In genomic region chr16:4361033-4361943, GRCh38 we compare ENCODE assay signal across 12 cellular contexts. TPM values are rescaled to one million over a fixed set of nuclear protein-coding genes. Genes with fewer than 3 reads are reported as not detected.
"Had no signal": no experiment of that assay in that cellular context is flagged by ENCODE, and none has a peak within 500 bp of the region (broad histone marks: within the 10 kb centered on the region; RNA-seq: fewer than 3 reads in every experiment).

No MANE protein-coding gene starts in this region.

- DNase-seq: activated CD4-positive, CD25-positive, alpha-beta regulatory T cell; activated CD8-positive, alpha-beta T cell treated with anti-CD3 and anti-CD28 coated beads, Interleukin-2, amount 10 ng/mL, durations not matched to agents 7 days and 5 days; activated naive CD4-positive, alpha-beta T cell treated with anti-CD3 and anti-CD28 coated beads for 36 hours; activated T-cell treated with anti-CD3 and anti-CD28 coated beads, Interleukin-2, amount 50 U/mL, for 24 hours; adrenal gland; effector memory CD8-positive, alpha-beta T cell; esophagus squamous epithelium; left colon; natural killer cell; stimulated activated naive CD4-positive, alpha-beta T cell; thyroid gland had no signal

- H3K9me3 ChIP-seq: adrenal gland, esophagus squamous epithelium, thyroid gland had no signal

- ATAC-seq: effector memory CD8-positive, alpha-beta T cell had no signal

- H3K4me1 ChIP-seq: adrenal gland had no signal

- H3K4me3 ChIP-seq: adrenal gland, esophagus squamous epithelium, lung, thyroid gland had no signal

- H3K27me3 ChIP-seq: adrenal gland, esophagus squamous epithelium, thyroid gland had no signal

- H3K27ac ChIP-seq: adrenal gland, esophagus squamous epithelium, thyroid gland had no signal

RNA-seq across cellular contexts. Expression of gene VASN, which starts 10.4 kb away (rescaled TPM):
- total RNA-seq: activated CD8-positive, alpha-beta T cell treated with anti-CD3 and anti-CD28 coated beads, Interleukin-2, amount 10 ng/mL, durations not matched to agents 7 days and 5 days; activated naive CD4-positive, alpha-beta T cell treated with anti-CD3 and anti-CD28 coated beads for 36 hours had no signal
